In the genomic region with DNA sequence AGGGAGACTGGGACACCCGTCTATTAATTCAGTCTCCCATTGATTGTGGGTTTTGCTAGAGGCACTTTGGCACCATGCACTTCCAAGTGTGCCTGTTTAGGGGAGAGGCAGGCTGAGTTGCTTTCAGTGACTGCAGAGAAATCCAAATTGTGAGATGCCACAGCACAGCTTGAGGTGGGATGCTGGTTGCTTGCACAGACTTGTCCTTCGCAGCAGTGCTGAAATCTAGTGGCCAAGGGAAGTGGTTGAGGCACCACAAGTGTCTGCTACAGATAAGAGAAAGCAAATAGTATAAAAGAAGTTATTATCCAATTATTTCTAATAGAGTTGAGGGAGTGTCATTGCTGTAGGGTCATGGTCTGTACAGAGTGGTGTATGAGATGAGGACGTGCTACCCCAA, we compare ENCODE assay signal across 28 cellular contexts.
"Had no signal": no experiment of that assay in that cellular context is flagged by ENCODE, and none has a peak within 500 bp of the region (broad histone marks: within the 10 kb centered on the region; RNA-seq: fewer than 3 reads in every experiment).

No MANE protein-coding gene starts in this region.

- H3K27me3 Mint-ChIP-seq: stimulated activated naive CD8-positive, alpha-beta T cell treated with anti-CD3 and anti-CD28 coated beads, Interleukin-15, amount 100 ng/mL, for 72 hours had no signal

- H3K4me3 ChIP-seq: dorsolateral prefrontal cortex, esophagus muscularis mucosa, gastroesophageal sphincter, heart left ventricle, hepatocyte, left lung, neural progenitor cell, prostate gland, right atrium auricular region, smooth muscle cell, suprapubic skin, transverse colon, upper lobe of right lung, uterus had no signal

- H3K4me3 Mint-ChIP-seq: naive thymus-derived CD4-positive, alpha-beta T cell; nephron; neural progenitor cell; stimulated activated naive CD8-positive, alpha-beta T cell treated with anti-CD3 and anti-CD28 coated beads, Interleukin-15, amount 100 ng/mL, for 72 hours had no signal

- FAIRE-seq: islet of Langerhans had no signal

- H3K27ac Mint-ChIP-seq: naive thymus-derived CD4-positive, alpha-beta T cell; nephron; neural progenitor cell; stimulated activated naive CD8-positive, alpha-beta T cell treated with anti-CD3 and anti-CD28 coated beads, Interleukin-15, amount 100 ng/mL, for 72 hours had no signal

- H3K36me3 Mint-ChIP-seq: naive thymus-derived CD4-positive, alpha-beta T cell; neural progenitor cell had no signal

- H3K4me1 Mint-ChIP-seq: naive thymus-derived CD4-positive, alpha-beta T cell; nephron; neural progenitor cell; stimulated activated naive CD8-positive, alpha-beta T cell treated with anti-CD3 and anti-CD28 coated beads, Interleukin-15, amount 100 ng/mL, for 72 hours had no signal

- DNase-seq: dorsolateral prefrontal cortex; effector CD4-positive, alpha-beta T cell; foreskin keratinocyte; heart left ventricle; left cardiac atrium; left lung; mesendoderm; midbrain; naive thymus-derived CD4-positive, alpha-beta T cell; stimulated activated CD4-positive, alpha-beta T cell treated with anti-CD3 and anti-CD28 coated beads, Interleukin-12 subunit alpha, Interleukin-12 subunit beta, amount 100 ng/mL, for 4 hours; stimulated activated CD4-positive, alpha-beta T cell treated with anti-CD3 and anti-CD28 coated beads, Interleukin-1b, Interleukin-23, amount 100 ng/mL, for 48 hours; stimulated activated CD4-positive, alpha-beta T cell treated with anti-CD3 and anti-CD28 coated beads, Interleukin-4, amount 100 ng/mL, for 1 hour; stimulated activated CD8-positive, alpha-beta memory T cell treated with anti-CD3 and anti-CD28 coated beads, Interleukin-4, amount 100 ng/mL, for 48 hours; stimulated activated naive CD4-positive, alpha-beta T cell; stimulated activated naive CD8-positive, alpha-beta T cell treated with anti-CD3 and anti-CD28 coated beads, Interleukin-15, amount 100 ng/mL, for 72 hours; transverse colon; upper lobe of right lung; uterus had no signal

- H3K9me3 Mint-ChIP-seq: naive thymus-derived CD4-positive, alpha-beta T cell; nephron; neural progenitor cell; stimulated activated naive CD8-positive, alpha-beta T cell treated with anti-CD3 and anti-CD28 coated beads, Interleukin-15, amount 100 ng/mL, for 72 hours had no signal

- H3K27me3 ChIP-seq: dorsolateral prefrontal cortex, esophagus muscularis mucosa, foreskin keratinocyte, gastroesophageal sphincter, heart left ventricle, hepatocyte, left lung, neural progenitor cell, right atrium auricular region, suprapubic skin, transverse colon, upper lobe of right lung, uterus had no signal

- H3K9me3 ChIP-seq: esophagus muscularis mucosa, gastroesophageal sphincter, heart left ventricle, left lung, prostate gland, right atrium auricular region, suprapubic skin, transverse colon, upper lobe of right lung, uterus had no signal

- H3K4me1 ChIP-seq: esophagus muscularis mucosa, foreskin keratinocyte, gastroesophageal sphincter, heart left ventricle, left lung, neural progenitor cell, prostate gland, right atrium auricular region, suprapubic skin, transverse colon, upper lobe of right lung, uterus had no signal

- H3K27ac ChIP-seq: dorsolateral prefrontal cortex, esophagus muscularis mucosa, foreskin keratinocyte, gastroesophageal sphincter, heart left ventricle, hepatocyte, left lung, neural progenitor cell, prostate gland, right atrium auricular region, suprapubic skin, transverse colon, upper lobe of right lung, uterus had no signal

- H3K36me3 ChIP-seq: esophagus muscularis mucosa, gastroesophageal sphincter, heart left ventricle, left lung, neural progenitor cell, prostate gland, right atrium auricular region, suprapubic skin, transverse colon, upper lobe of right lung, uterus had no signal
